Comparison of ENCODE assay signal across 8 cellular contexts in the genomic region with DNA sequence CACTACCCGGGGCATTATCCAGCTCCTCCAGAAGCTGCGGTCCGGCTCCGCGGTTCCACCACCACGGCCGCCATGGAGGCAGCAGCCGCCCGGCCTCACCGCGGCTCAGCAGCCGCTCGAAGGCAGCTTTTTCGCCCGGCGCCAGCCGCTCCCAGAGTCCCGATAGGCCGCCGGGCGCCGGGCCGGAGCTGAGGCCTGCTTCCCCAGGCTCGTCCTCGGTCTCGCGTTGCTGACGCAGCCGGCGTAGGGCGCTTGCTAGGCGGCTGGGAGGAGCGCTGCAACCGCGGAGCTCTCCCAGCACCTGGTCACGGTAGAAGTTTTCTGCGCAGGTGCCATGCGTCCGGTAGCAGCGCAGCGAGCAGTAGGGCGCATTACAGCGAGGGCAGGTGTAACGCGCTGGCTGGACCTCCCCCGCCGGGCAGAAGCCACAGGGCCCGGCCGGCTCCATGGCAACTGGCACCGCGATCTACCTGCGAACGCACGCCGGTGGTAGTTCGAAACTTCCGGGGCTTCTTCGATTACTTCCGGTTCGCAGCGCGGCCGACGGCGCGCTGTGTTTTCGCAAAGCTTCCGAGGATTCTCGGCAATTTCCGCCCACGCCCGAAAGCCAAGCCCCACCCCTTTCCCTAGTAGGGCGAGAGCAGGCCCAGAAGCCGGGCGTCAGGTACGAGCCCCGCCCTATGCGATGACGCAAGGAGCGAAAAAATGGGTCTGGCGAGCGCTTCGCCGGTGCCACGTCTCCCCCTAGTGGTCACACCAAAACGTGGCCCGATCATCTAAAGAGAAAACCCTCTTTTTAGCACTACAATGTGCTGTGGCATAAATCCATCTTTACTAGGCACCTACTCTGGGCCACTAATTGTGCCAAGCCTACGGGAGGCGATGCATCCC. TPM values are rescaled to one million over a fixed set of nuclear protein-coding genes. Genes with fewer than 3 reads are reported as not detected.
DNase-seq lines count a peak whose midpoint lies in the region; ATAC-seq and TF ChIP-seq lines count a peak whose summit lies in the region.

A gene (minus strand): TSS at position 496 of the 891 bp plus-strand sequence. CDS start 48 bp downstream, at position 448.

- peaks cover 31% of the 10 kb centered on the region for H3K4me1 Mint-ChIP-seq in HFFc6 (ENCODE audit: low read depth)

- H3K9me3 ChIP-seq in SK-N-MC (ENCODE audit: low read depth, low read length) (no peaks in the 10 kb centered on the region), gastroesophageal sphincter (no peaks in the 10 kb centered on the region)

- H3K4me3 ChIP-seq in GM08714 (ENCODE audit: low read length) (peak within 1 kb of the TSS; percentile 69), NB4 (ENCODE audit: low read depth, low read length) (peak within 1 kb of the TSS; percentile 87), SK-N-MC (peak within 1 kb of the TSS; percentile 82), gastroesophageal sphincter (peak within 1 kb of the TSS; percentile 59 to 76)

- peak within 1 kb of the TSS; percentile 49 for H3K27ac ChIP-seq in SK-N-MC
- peak within 1 kb of the TSS; percentile 39 to 90 (median 85) for H3K27ac ChIP-seq in gastroesophageal sphincter
- peak within 1 kb of the TSS; percentile 91 for H3K27ac ChIP-seq in temporal lobe (ENCODE audit: low read depth, low read length)

- DNase-seq in HFFc6: peak; percentile 98
- DNase-seq in NB4 (ENCODE audit: low read depth): peak; percentile 99
- DNase-seq in SK-N-MC (ENCODE audit: low read depth, low spot score): peak; percentile 96
- DNase-seq in activated naive CD4-positive, alpha-beta T cell treated with anti-CD3 and anti-CD28 coated beads, Interleukin-2, amount 50 U/mL, for 16 hours: peak; percentile 100
- DNase-seq in nucleus accumbens (lab: John Stamatoyannopoulos, UW): peak; percentile 67 to 100 (median 98)

- peaks cover 7 to 67% (median 29%) of the 10 kb centered on the region in 3 donors for H3K4me1 ChIP-seq in gastroesophageal sphincter

- H3K36me3 ChIP-seq in SK-N-MC (ENCODE audit: insufficient read depth, low read length): peaks cover 34% of the 10 kb centered on the region
- peaks cover 0 to 56% of the 10 kb centered on the region in 2 donors for H3K36me3 ChIP-seq in gastroesophageal sphincter

- WGBS in gastroesophageal sphincter (ENCODE audit: low coverage in 1 of 2), 2 donors: 0% methylated on average over 12 to 18 of the region's 89 CpGs

- TF ChIP-seq CTCF in HFFc6 (IDR thresholded peaks at IDR 0.05) (peak; percentile 99), NB4 (IDR thresholded peaks at IDR 0.05; ENCODE audit: low read depth, low read length) (peak; percentile 89), gastroesophageal sphincter (IDR thresholded peaks at IDR 0.05) (peak in 3 of 4 experiments; percentile 94 to 98 (median 97))

- peaks cover 29% of the 10 kb centered on the region for H3K36me3 Mint-ChIP-seq in HFFc6 (ENCODE audit: low read depth)

- ATAC-seq in gastroesophageal sphincter: peak; percentile 82

- no peaks in the 10 kb centered on the region for H3K27me3 ChIP-seq in gastroesophageal sphincter

- no peaks in the 10 kb centered on the region for H3K9me3 Mint-ChIP-seq in HFFc6

- no peak for TF ChIP-seq EP300 in gastroesophageal sphincter (IDR thresholded peaks at IDR 0.05)

- peak within 1 kb of the TSS; percentile 91 for H3K9ac ChIP-seq in SK-N-MC (ENCODE audit: insufficient read length)

- peak within 1 kb of the TSS; percentile 84 for H3K27ac Mint-ChIP-seq in HFFc6

- H3K4me3 Mint-ChIP-seq in HFFc6: peak within 1 kb of the TSS; percentile 90

- TF ChIP-seq POLR2A in NB4 (IDR thresholded peaks at IDR 0.05; ENCODE audit: extremely low read depth, insufficient read length) (peak; percentile 70), gastroesophageal sphincter (IDR thresholded peaks at IDR 0.05) (peak; percentile 61 to 65)

- peaks cover 2% of the 10 kb centered on the region; the same call in 1 of the 2 replicates for H3K27me3 Mint-ChIP-seq in HFFc6 (ENCODE audit: insufficient read depth)

RNA-seq across cellular contexts. Expression of the gene that starts here (rescaled TPM):
- total RNA-seq in HFFc6 (2021; fragmentation: NEBNext Ultra II Directional; extraction: Animal tissue kit (Norgen Biotek cat#: 25700)): 10 to 100 TPM in 4 of 6 experiments, 1 to 10 TPM in 2; 9.3 to 13.6 (median 11.1) TPM
- total RNA-seq in gastroesophageal sphincter (10 to 100 TPM; 13.6 to 19.1 (median 15.4) TPM), temporal lobe (2.5 TPM)

Comparison
In these comparisons a context has a peak if more than half of its experiments do, and no peak if none do; other contexts are left out.
1. Peak in every context shown above with its lines: DNase-seq, ATAC-seq, H3K4me3 ChIP-seq and H3K27ac ChIP-seq.